In genomic region chr10:12299222-12299973, GRCh38 we compare ENCODE assay signal across 24 cellular contexts.
DNase-seq lines count a peak whose midpoint lies in the region; ATAC-seq lines count a peak whose summit lies in the region.
"Had no signal": no experiment of that assay in that cellular context is flagged by ENCODE, and none has a peak within 500 bp of the region (broad histone marks: within the 10 kb centered on the region; RNA-seq: fewer than 3 reads in every experiment).

No MANE protein-coding gene starts in this region.

- DNase-seq in NCI-H1105 treated with DMSO at 0.1 percent for 48 hours (lab: John Stamatoyannopoulos, UW) (peak; percentile 38), NCI-H1105 (lab: John Stamatoyannopoulos, UW) (no peak), NCI-H446 (lab: John Stamatoyannopoulos, UW) (peak; percentile 53 to 67), inferior parietal cortex (ENCODE audit: extremely low spot score) (peak; percentile 17), putamen (ENCODE audit: low spot score) (peak; percentile 56), T1000 (lab: John Stamatoyannopoulos, UW) (no peak)
- DNase-seq in stimulated activated CD4-positive, alpha-beta T cell treated with anti-CD3 and anti-CD28 coated beads, Interleukin-2, amount 100 ng/mL, for 48 hours, result no peak
- DNase-seq: activated CD4-positive, alpha-beta T cell treated with anti-CD3 and anti-CD28 coated beads for 36 hours; activated effector memory CD4-positive, alpha-beta T cell treated with anti-CD3 and anti-CD28 coated beads, Interleukin-2, amount 50 U/mL, for 16 hours; activated naive CD8-positive, alpha-beta T cell treated with anti-CD3 and anti-CD28 coated beads, Interleukin-2, amount 50 U/mL, for 24 hours; CD4-positive, alpha-beta memory T cell; DMS 273 treated with DMSO at 0.1 percent for 48 hours; H9; NCI-H1417; NCI-H2081 treated with DMSO at 0.1 percent for 48 hours; NCI-H524; NK-92 treated with Interleukin-12 subunit alpha and Interleukin-12 subunit beta, amount 100 ng/mL, for 24 hours; PC-9; sigmoid colon; stimulated activated naive CD4-positive, alpha-beta T cell treated with Interleukin-2 at 50 U/mL for 16 hours; T-helper 2 cell had no signal

- no peak for ATAC-seq in GM18511 (IDR thresholded peaks at IDR 0.05; ENCODE audit: unreplicated experiment)
- ATAC-seq: Right ventricle myocardium inferior, SK-N-SH treated with all-trans-retinoic acid at 6 μM for 48 hours had no signal

Comparison
In these comparisons a context has a peak if more than half of its experiments do, and no peak if none do; other contexts are left out.
1. DNase-seq: peak in NCI-H1105 treated with DMSO at 0.1 percent for 48 hours (single experiment), NCI-H446 (2 of 2), inferior parietal cortex (single experiment) and putamen (single experiment); none in NCI-H1105 (single experiment), stimulated activated CD4-positive, alpha-beta T cell treated with anti-CD3 and anti-CD28 coated beads, Interleukin-2, amount 100 ng/mL, for 48 hours (0 of 2) and T1000 (single experiment).